8 cellular contexts compared by ENCODE assay signal in the genomic region with DNA sequence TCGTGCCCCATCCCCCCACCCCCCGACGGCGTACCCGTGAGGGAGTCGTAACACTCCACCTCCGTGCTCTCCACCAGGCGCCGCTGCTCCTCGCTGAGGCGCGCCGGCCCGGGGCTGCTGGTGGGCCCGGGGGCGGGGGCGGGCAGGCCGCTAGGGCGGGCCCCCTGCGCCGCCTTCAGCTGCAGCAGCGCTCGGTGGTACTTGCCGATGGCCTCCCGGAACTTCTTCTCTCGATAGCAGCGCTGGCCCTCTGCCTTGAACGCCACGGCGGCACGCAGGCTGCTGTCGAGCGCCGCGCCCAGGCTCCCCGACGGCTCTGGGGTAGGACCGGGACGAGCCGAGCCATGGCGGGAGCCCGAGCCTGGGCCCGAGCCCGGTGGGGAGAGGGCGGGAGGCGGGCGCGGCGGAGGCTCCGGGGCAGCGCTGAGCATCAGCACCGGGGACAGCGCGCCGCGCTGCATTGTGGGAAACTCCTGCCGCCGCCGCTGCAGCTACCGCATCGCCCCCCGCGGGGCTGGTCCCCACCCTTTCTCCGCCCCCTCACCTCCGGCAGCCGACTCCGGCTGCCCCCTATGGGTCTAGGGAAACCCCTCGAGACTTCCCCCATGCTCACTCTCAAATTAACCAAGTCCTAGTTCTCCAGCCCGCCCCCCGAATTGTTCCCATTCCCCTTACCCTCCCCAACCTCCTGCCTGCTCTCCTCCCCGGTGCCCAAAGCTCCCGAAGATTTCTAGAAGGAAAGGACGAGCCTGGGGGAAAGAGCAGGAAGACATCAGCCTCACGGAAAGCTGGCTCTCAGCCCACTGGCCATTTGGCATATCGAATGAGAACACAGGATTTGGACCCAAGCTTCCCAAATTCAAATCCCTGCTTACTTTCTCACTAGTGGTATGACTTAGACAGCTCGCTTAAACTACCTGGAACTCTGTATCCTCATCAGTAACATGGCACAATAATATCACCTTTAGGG. TPM values are rescaled to one million over a fixed set of nuclear protein-coding genes. Genes with fewer than 3 reads are reported as not detected.
DNase-seq lines count a peak whose midpoint lies in the region; ATAC-seq lines count a peak whose summit lies in the region.

A gene (minus strand): TSS at position 464 of the 970 bp plus-strand sequence. CDS start 3 bp downstream, at position 461.

- DNase-seq in left ventricle myocardium superior: no peak
- DNase-seq in Right ventricle myocardium superior: no peak
- peak; percentile 65 for DNase-seq in activated T-cell treated with anti-CD3 and anti-CD28 coated beads, Interleukin-2, amount 50 U/mL, for 1 hour
- peak; percentile 52 for DNase-seq in hepatic stellate cell (ENCODE audit: low spot score)
- DNase-seq in stimulated activated CD8-positive, alpha-beta memory T cell treated with anti-CD3 and anti-CD28 coated beads, Interleukin-4, amount 100 ng/mL, for 24 hours (ENCODE audit: low read depth): peak; percentile 36
- DNase-seq in posterior vena cava (ENCODE audit: low spot score): no peak

- ATAC-seq in left ventricle myocardium superior: peak; percentile 5
- ATAC-seq in Right ventricle myocardium superior (ENCODE audit: poor library complexity): no peak
- ATAC-seq in HG02610 (IDR thresholded peaks at IDR 0.05; ENCODE audit: unreplicated experiment): no peak
- no peak for ATAC-seq in HG03378 (IDR thresholded peaks at IDR 0.05; ENCODE audit: unreplicated experiment)

- intact Hi-C loops in left ventricle myocardium superior (cut with micrococcal nuclease) (no loop called here), Right ventricle myocardium superior (cut with DNase I) (loop anchor here (2.0 kb wide), 1 partner anchor 77 kb away; no protein-coding TSS in a partner anchor), posterior vena cava (cut with DNase I) (loop anchor here in 1 of 2 donors (5.0 kb wide), 1 partner anchor 81 kb away; no protein-coding TSS in a partner anchor)

RNA-seq across cellular contexts. Expression of the gene that starts here (rescaled TPM):
- total RNA-seq in left ventricle myocardium superior: not detected
- total RNA-seq in Right ventricle myocardium superior: not detected
- total RNA-seq in posterior vena cava: not detected

Comparison
In these comparisons a context has a peak if more than half of its experiments do, and no peak if none do; other contexts are left out.
1. Peak in ATAC-seq in left ventricle myocardium superior; RNA of the gene not detected or under 1 TPM.
2. DNase-seq: peak in activated T-cell treated with anti-CD3 and anti-CD28 coated beads, Interleukin-2, amount 50 U/mL, for 1 hour (single experiment), hepatic stellate cell (single experiment) and stimulated activated CD8-positive, alpha-beta memory T cell treated with anti-CD3 and anti-CD28 coated beads, Interleukin-4, amount 100 ng/mL, for 24 hours (single experiment); none in left ventricle myocardium superior (single experiment), Right ventricle myocardium superior (single experiment) and posterior vena cava (single experiment).